ENCODE assay signal across 22 cellular contexts in genomic region chr22:40542821-40543540, GRCh38.
DNase-seq lines count a peak whose midpoint lies in the region; ATAC-seq, FAIRE-seq and TF ChIP-seq lines count a peak whose summit lies in the region.
"Had no signal": no experiment of that assay in that cellular context is flagged by ENCODE, and none has a peak within 500 bp of the region (broad histone marks: within the 10 kb centered on the region; RNA-seq: fewer than 3 reads in every experiment).

No MANE protein-coding gene starts in this region.

- H3K27me3 Mint-ChIP-seq in T-cell = no peaks in the 10 kb centered on the region
- no peaks in the 10 kb centered on the region for H3K27me3 Mint-ChIP-seq in osteocyte (ENCODE audit: unreplicated experiment)
- H3K27me3 Mint-ChIP-seq: activated CD8-positive, alpha-beta T cell treated with anti-CD3 and anti-CD28 coated beads for 36 hours; central memory CD8-positive, alpha-beta T cell had no signal

- H3K4me3 ChIP-seq in endothelial cell of umbilical vein (replicated peaks in 1 of 3; ENCODE audit: insufficient read depth in 1 of 3, low read depth in 1 of 3, low read length in 3 of 3) = no peak overlapping the region
- H3K4me3 ChIP-seq: lung, stomach, upper lobe of left lung had no signal

- intact Hi-C loops in endothelial cell of umbilical vein (cut with micrococcal nuclease) = no loop called here

- peaks cover 13% of the 10 kb centered on the region for H3K79me2 ChIP-seq in endothelial cell of umbilical vein (ENCODE audit: control insufficient read depth, insufficient read depth, low read length)

- peaks cover 3% of the 10 kb centered on the region for H3K9me1 ChIP-seq in endothelial cell of umbilical vein (replicated peaks; ENCODE audit: control insufficient read depth, extremely low read depth, insufficient read depth, low read length)

- CTCF ChIA-PET in T-cell (lab: Charles Lee) (interaction anchor here in 1 of 2 donors (1.3 kb wide), 1 partner anchor 9 kb away, joined by 3 read pairs; no protein-coding TSS in a partner anchor), endothelial cell of umbilical vein (lab: Charles Lee) (interaction anchor here (1.2 to 1.7 kb wide), 2 partner anchors 12 to 25 kb away, joined by 3 to 6 read pairs; no protein-coding TSS in a partner anchor)

- no peak overlapping the region for H3K4me2 ChIP-seq in endothelial cell of umbilical vein (ENCODE audit: insufficient read depth, low read length)

- H2AFZ ChIP-seq in endothelial cell of umbilical vein (ENCODE audit: low read depth, low read length) = no peak overlapping the region

- TF ChIP-seq POLR2A in GM12892 (IDR thresholded peaks at IDR 0.05; ENCODE audit: low read depth, low read length) (no peak), endothelial cell of umbilical vein (IDR thresholded peaks at IDR 0.05; ENCODE audit: low read depth, low read length) (no peak)

- H3K4me3 Mint-ChIP-seq in T-cell = no peak overlapping the region
- no peak overlapping the region for H3K4me3 Mint-ChIP-seq in osteocyte (ENCODE audit: unreplicated experiment)
- H3K4me3 Mint-ChIP-seq: activated CD8-positive, alpha-beta T cell treated with anti-CD3 and anti-CD28 coated beads for 36 hours; central memory CD8-positive, alpha-beta T cell had no signal

- DNase-seq in GM12892 (ENCODE audit: insufficient read length) (no peak), T-cell (no peak), endothelial cell of umbilical vein (ENCODE audit: low read depth, low spot score) (no peak), osteocyte (ENCODE audit: extremely low spot score, unreplicated experiment) (no peak), NCI-H69 (lab: John Stamatoyannopoulos, UW) (no peak), NCI-H1092 (lab: John Stamatoyannopoulos, UW) (no peak)
- DNase-seq: activated CD8-positive, alpha-beta T cell treated with anti-CD3 and anti-CD28 coated beads for 36 hours; activated naive CD4-positive, alpha-beta T cell; DMS 273 treated with DMSO at 0.1 percent for 48 hours; erythroblast; kidney; NCI-H187; NCI-H2227 treated with DMSO at 0.1 percent for 48 hours; NCI-H748 treated with DMSO at 0.1 percent for 48 hours; retina; stimulated activated CD4-positive, alpha-beta T cell treated with anti-CD3 and anti-CD28 coated beads, Interleukin-12 subunit alpha, Interleukin-12 subunit beta, amount 100 ng/mL, for 4 hours; stomach; T1000; upper lobe of left lung had no signal

- no peaks in the 10 kb centered on the region for H3K36me3 ChIP-seq in endothelial cell of umbilical vein (ENCODE audit: control insufficient read depth in 2 of 2, extremely low read depth in 1 of 2, insufficient read depth in 2 of 2, low read length in 2 of 2)

- H4K20me1 ChIP-seq in endothelial cell of umbilical vein (replicated peaks; ENCODE audit: control insufficient read depth, extremely low read depth, insufficient read depth, low read length) = no peaks in the 10 kb centered on the region

- POLR2A ChIA-PET in T-cell (lab: Charles Lee) (interaction anchor here in 1 of 2 donors (0.6 kb wide), 1 partner anchor 38 kb away, joined by 3 read pairs; no protein-coding TSS in a partner anchor), endothelial cell of umbilical vein (lab: Charles Lee) (no interaction called here)

- no peak for TF ChIP-seq CTCF in endothelial cell of umbilical vein (IDR thresholded peaks at IDR 0.05; ENCODE audit: extremely low read depth in 1 of 2, insufficient read depth in 1 of 2, low read depth in 1 of 2, low read length in 2 of 2)
- TF ChIP-seq CTCF in osteocyte (IDR thresholded peaks at IDR 0.05) = no peak

- H3K9me3 Mint-ChIP-seq in T-cell = no peaks in the 10 kb centered on the region
- H3K9me3 Mint-ChIP-seq in osteocyte (ENCODE audit: unreplicated experiment) = no peaks in the 10 kb centered on the region
- H3K9me3 Mint-ChIP-seq: activated CD8-positive, alpha-beta T cell treated with anti-CD3 and anti-CD28 coated beads for 36 hours; central memory CD8-positive, alpha-beta T cell had no signal

- no peaks in the 10 kb centered on the region for H3K9me3 ChIP-seq in endothelial cell of umbilical vein (replicated peaks; ENCODE audit: control insufficient read depth, insufficient read depth, low read length)
- H3K9me3 ChIP-seq: stomach, upper lobe of left lung had no signal

- H3K27ac ChIP-seq in endothelial cell of umbilical vein (ENCODE audit: insufficient read depth, low read depth, low read length) = no peak overlapping the region
- H3K27ac ChIP-seq: stomach, upper lobe of left lung had no signal

- peak overlapping the region; percentile 0 to 13 for H3K27ac Mint-ChIP-seq in T-cell
- peak overlapping the region; percentile 61 for H3K27ac Mint-ChIP-seq in osteocyte (ENCODE audit: unreplicated experiment)

- H3K9ac ChIP-seq in endothelial cell of umbilical vein (replicated peaks; ENCODE audit: extremely low read depth, insufficient read depth, low read length) = no peak overlapping the region

- H3K4me1 Mint-ChIP-seq in T-cell (peaks cover 32 to 56% (median 38%) of the 10 kb centered on the region in 3 donors), osteocyte (ENCODE audit: unreplicated experiment) (peaks cover 27% of the 10 kb centered on the region)
- H3K4me1 Mint-ChIP-seq: central memory CD8-positive, alpha-beta T cell had no signal

- no peaks in the 10 kb centered on the region for H3K27me3 ChIP-seq in endothelial cell of umbilical vein (ENCODE audit: control insufficient read depth in 2 of 2, insufficient read depth in 2 of 2, low read length in 2 of 2)
- H3K27me3 ChIP-seq: stomach, upper lobe of left lung had no signal

- H3K4me1 ChIP-seq in endothelial cell of umbilical vein (ENCODE audit: control insufficient read depth, extremely low read depth, insufficient read depth, low read length) = no peaks in the 10 kb centered on the region

- peaks cover 19% of the 10 kb centered on the region for H3K36me3 Mint-ChIP-seq in T-cell
- peaks cover 21% of the 10 kb centered on the region for H3K36me3 Mint-ChIP-seq in osteocyte (ENCODE audit: unreplicated experiment)

- no TSS peak for BruUV-seq in endothelial cell of umbilical vein (replicated peaks; lab: Mats Ljungman, UMichigan)

- dilution Hi-C loops in endothelial cell of umbilical vein (cut with MboI; ENCODE audit: extremely low pct_ligation_motif_present, low sequenced_read_pairs) = no loop called here

- no peak for ATAC-seq in T-cell (replicated peaks in 1 of 4)
- no peak for ATAC-seq in GM19467 (IDR thresholded peaks at IDR 0.05; ENCODE audit: unreplicated experiment)
- ATAC-seq: activated CD8-positive, alpha-beta T cell treated with anti-CD3 and anti-CD28 coated beads for 36 hours had no signal

- FAIRE-seq in GM12892 (lab: Jason Lieb, UNC) (peak; percentile 17), endothelial cell of umbilical vein (lab: Jason Lieb, UNC) (peak; percentile 57)

TF ChIP-seq in endothelial cell of umbilical vein, 7 proteins besides CTCF, POLR2A, EP300 and RAD21:
- TF ChIP-seq GATA2 (IDR thresholded peaks at IDR 0.05; ENCODE audit: insufficient read depth, insufficient read length, low read depth, low read length) (no peak), EZH2 (IDR thresholded peaks at IDR 0.05; ENCODE audit: borderline replicate concordance, low read depth, low read length, severe bottlenecking) (no peak), FOS (IDR thresholded peaks at IDR 0.05; ENCODE audit: borderline replicate concordance, insufficient read depth, low read length) (no peak), JUN (IDR thresholded peaks at IDR 0.05; ENCODE audit: borderline replicate concordance, insufficient read depth, insufficient read length, low read depth) (no peak), MAX (IDR thresholded peaks at IDR 0.05; ENCODE audit: insufficient read depth, insufficient read length) (no peak), POLR2AphosphoS5 (IDR thresholded peaks at IDR 0.05; ENCODE audit: insufficient read depth, low read depth, low read length) (no peak), MYC (IDR thresholded peaks at IDR 0.05; ENCODE audit: low read depth, low read length) (no peak)
